20 cellular contexts compared by ENCODE assay signal in genomic region chr6:121441477-121441876, GRCh38. TPM values are rescaled to one million over a fixed set of nuclear protein-coding genes. Genes with fewer than 3 reads are reported as not detected.
A peak's percentile ranks its signal among the peaks of the same experiment; 100 is the strongest.
DNase-seq lines count a peak whose midpoint lies in the region; ATAC-seq and TF ChIP-seq lines count a peak whose summit lies in the region.
"Had no signal": no experiment of that assay in that cellular context is flagged by ENCODE, and none has a peak within 500 bp of the region (broad histone marks: within the 10 kb centered on the region; RNA-seq: fewer than 3 reads in every experiment).

No MANE protein-coding gene starts in this region.

- H3K4me2 ChIP-seq in GM23248 (ENCODE audit: unreplicated experiment) (peak overlapping the region; percentile 24), smooth muscle cell (peak overlapping the region; percentile 96)

- WGBS in GM23248 (ENCODE audit: low coverage in 1 of 2, low lambda C conversion rate in 2 of 2, missing lambda C conversion rate in 2 of 2), 2 experiments: 48 to 51% methylated on average over 4 of the region's 4 CpGs
- 36% methylated on average over 4 of the region's 4 CpGs for WGBS in smooth muscle cell (ENCODE audit: low lambda C conversion rate)

- peaks cover 66% of the 10 kb centered on the region for H3K4me1 ChIP-seq in GM23248 (ENCODE audit: insufficient read depth)
- peaks cover 41% of the 10 kb centered on the region for H3K4me1 ChIP-seq in adipocyte (ENCODE audit: control insufficient read depth, insufficient read depth, low read length)
- H3K4me1 ChIP-seq in smooth muscle cell (ENCODE audit: low read depth): peaks cover 53% of the 10 kb centered on the region
- H3K4me1 ChIP-seq: BE2C had no signal

- H3K27me3 ChIP-seq in GM23248 (replicated peaks; ENCODE audit: insufficient read depth) (no peaks in the 10 kb centered on the region), adipocyte (replicated peaks; ENCODE audit: control insufficient read depth, insufficient read depth, low read length) (no peaks in the 10 kb centered on the region), smooth muscle cell (ENCODE audit: low read depth) (no peaks in the 10 kb centered on the region)

- H3K4me3 Mint-ChIP-seq in glutamatergic neuron (ENCODE audit: unreplicated experiment): peak overlapping the region; percentile 8
- H3K4me3 Mint-ChIP-seq: activated CD8-positive, alpha-beta memory T cell treated with anti-CD3 and anti-CD28 coated beads, Interleukin-2, amount 10 ng/mL, durations not matched to agents 7 days and 5 days; T-cell had no signal

- H3K9me3 Mint-ChIP-seq in glutamatergic neuron (ENCODE audit: unreplicated experiment): peaks cover 2% of the 10 kb centered on the region
- H3K9me3 Mint-ChIP-seq: T-cell had no signal

- peaks cover 47% of the 10 kb centered on the region for H3F3A ChIP-seq in GM23248 (ENCODE audit: insufficient read depth)
- peaks cover 40% of the 10 kb centered on the region for H3F3A ChIP-seq in smooth muscle cell (ENCODE audit: low read depth)

- peaks cover 15% of the 10 kb centered on the region for H3K4me1 Mint-ChIP-seq in glutamatergic neuron (ENCODE audit: low read depth, unreplicated experiment)

- no peaks in the 10 kb centered on the region for H3K36me3 Mint-ChIP-seq in glutamatergic neuron (ENCODE audit: unreplicated experiment)
- H3K36me3 Mint-ChIP-seq: activated CD8-positive, alpha-beta memory T cell treated with anti-CD3 and anti-CD28 coated beads, Interleukin-2, amount 10 ng/mL, durations not matched to agents 7 days and 5 days; T-cell had no signal

- H4K20me1 ChIP-seq in GM23248 (ENCODE audit: insufficient read depth) (no peaks in the 10 kb centered on the region; the same call in 1 of the 2 replicates), smooth muscle cell (ENCODE audit: low read depth) (peaks cover 100% of the 10 kb centered on the region)

- H3K4me3 ChIP-seq in GM23248 (peak overlapping the region; percentile 26; the same call in 1 of the 2 replicates), adipocyte (ENCODE audit: low read length) (peak overlapping the region; percentile 52), smooth muscle cell (peak overlapping the region; percentile 96)
- H3K4me3 ChIP-seq: GM12878, lower lobe of right lung had no signal

- no peak for ATAC-seq in HG03520 (IDR thresholded peaks at IDR 0.05; ENCODE audit: unreplicated experiment)
- ATAC-seq in GM21367 (IDR thresholded peaks at IDR 0.05; ENCODE audit: unreplicated experiment): no peak
- ATAC-seq: activated CD8-positive, alpha-beta memory T cell treated with anti-CD3 and anti-CD28 coated beads, Interleukin-2, amount 10 ng/mL, durations not matched to agents 7 days and 5 days; GM12878; lower lobe of right lung; Panc1; stimulated activated naive CD8-positive, alpha-beta T cell treated with anti-CD3 and anti-CD28 coated beads, Interleukin-15, Interleukin-2, amounts not matched to agents 100 U/mL and 50 U/mL, for 24 hours; T-cell had no signal

- H3K9me3 ChIP-seq in GM23248 (ENCODE audit: low read depth) (no peaks in the 10 kb centered on the region), adipocyte (ENCODE audit: control insufficient read depth, low read length) (no peaks in the 10 kb centered on the region), smooth muscle cell (replicated peaks; ENCODE audit: low read depth) (no peaks in the 10 kb centered on the region)
- H3K9me3 ChIP-seq: BE2C, lower lobe of right lung had no signal

- H3K79me2 ChIP-seq in GM23248 (ENCODE audit: insufficient read depth) (peaks cover 100% of the 10 kb centered on the region), smooth muscle cell (ENCODE audit: low read depth) (peaks cover 100% of the 10 kb centered on the region)

- H3K36me3 ChIP-seq in GM23248 (ENCODE audit: low read depth) (peaks cover 3% of the 10 kb centered on the region; the same call in 1 of the 2 replicates), adipocyte (ENCODE audit: control insufficient read depth, insufficient read depth, low read length, severe bottlenecking) (peaks cover 10% of the 10 kb centered on the region), smooth muscle cell (ENCODE audit: low read depth) (peaks cover 6% of the 10 kb centered on the region)
- H3K36me3 ChIP-seq: BE2C had no signal

- H3K27ac ChIP-seq in GM23248 (no peak overlapping the region), smooth muscle cell (ENCODE audit: low read depth) (peak overlapping the region; percentile 91)
- H3K27ac ChIP-seq: epithelial cell of prostate, lower lobe of right lung had no signal

- H3K9me2 ChIP-seq in GM23248 (ENCODE audit: insufficient read depth): no peaks in the 10 kb centered on the region

- DNase-seq in GM23248 (no peak), adipocyte (ENCODE audit: low read depth) (peak; percentile 6), glutamatergic neuron (no peak), smooth muscle cell (lab: John Stamatoyannopoulos, UW; ENCODE audit: unreplicated experiment) (no peak), hypothalamus (lab: John Stamatoyannopoulos, UW) (no peak), SK-N-DZ (ENCODE audit: low spot score) (no peak)
- DNase-seq: activated CD4-positive, CD25-positive, alpha-beta regulatory T cell; activated CD8-positive, alpha-beta memory T cell treated with anti-CD3 and anti-CD28 coated beads, Interleukin-2, amount 10 ng/mL, durations not matched to agents 7 days and 5 days; BE2C; DMS79 treated with DMSO at 0.1 percent for 48 hours; lower lobe of right lung; NCI-H1694; NCI-H510A treated with DMSO at 0.1 percent for 48 hours; stimulated activated naive CD8-positive, alpha-beta T cell treated with anti-CD3 and anti-CD28 coated beads, Interleukin-15, Interleukin-2, amounts not matched to agents 100 U/mL and 50 U/mL, for 24 hours; T-cell had no signal

- in situ Hi-C loops in GM23248 (cut with MboI): no loop called here

- no peak for TF ChIP-seq CTCF in glutamatergic neuron (IDR thresholded peaks at IDR 0.05; ENCODE audit: partially characterized antibody, unreplicated experiment)
- no peak for TF ChIP-seq CTCF in smooth muscle cell (IDR thresholded peaks at IDR 0.05; ENCODE audit: borderline replicate concordance, insufficient read depth, poor library complexity, severe bottlenecking)

- no peak overlapping the region for H3K27ac Mint-ChIP-seq in glutamatergic neuron (ENCODE audit: unreplicated experiment)
- H3K27ac Mint-ChIP-seq: activated CD8-positive, alpha-beta memory T cell treated with anti-CD3 and anti-CD28 coated beads, Interleukin-2, amount 10 ng/mL, durations not matched to agents 7 days and 5 days; T-cell had no signal

- H3K9ac ChIP-seq in GM23248 (no peak overlapping the region), adipocyte (ENCODE audit: low read length) (peak overlapping the region; percentile 1), smooth muscle cell (ENCODE audit: low read depth) (no peak overlapping the region)

- H3K27me3 Mint-ChIP-seq in glutamatergic neuron (ENCODE audit: unreplicated experiment): peaks cover 2% of the 10 kb centered on the region

- H2AFZ ChIP-seq in GM23248 (no peak overlapping the region), smooth muscle cell (ENCODE audit: low read depth) (no peak overlapping the region)

RNA-seq across cellular contexts. Expression of gene GJA1, which starts 6.0 kb away (rescaled TPM):
- 237 and 248 TPM in 2 replicates for total RNA-seq in GM23248 (2014; rRNA removed; shearing (Covaris generic))
- polyA plus RNA-seq in GM23248 (2016; fragmentation: Nextera tagmentation; extraction: Ambion mirVana) (68.1 and 90.8 TPM in 2 replicates), smooth muscle cell (184 and 204 TPM in 2 replicates)
- total RNA-seq in glutamatergic neuron (ENCODE audit: unreplicated experiment) (19.4 TPM), smooth muscle cell (834 and 905 TPM in 2 replicates)
- polyA plus RNA-seq in SK-N-DZ (2014; cell fraction: cytosol; rRNA removed): 0.22 and 0.32 TPM in 2 replicates
- polyA plus RNA-seq in SK-N-DZ (2014; cell fraction: nucleus; rRNA removed): 0.06 TPM in 1 of 2 replicates, not detected in the other
- total RNA-seq: activated CD8-positive, alpha-beta memory T cell treated with anti-CD3 and anti-CD28 coated beads, Interleukin-2, amount 10 ng/mL, durations not matched to agents 7 days and 5 days had no signal

Comparison
In these comparisons a context has a peak if more than half of its experiments do, and no peak if none do; other contexts are left out.
1. H3K4me3 ChIP-seq: peak in every context shown above with its lines; median percentile 96 in smooth muscle cell; 52 in adipocyte; 26 in GM23248.
2. RNA of gene GJA1, which starts 6.0 kb away (total RNA-seq): 834 to 905 TPM in smooth muscle cell and 237 to 248 TPM in GM23248; 19.4 TPM in glutamatergic neuron (single experiment); every median in the first group is over 10 times any median in the second.